In genomic region chr17:83099570-83100181, GRCh38 we compare ENCODE assay signal across 9 cellular contexts. TPM values are rescaled to one million over a fixed set of nuclear protein-coding genes. Genes with fewer than 3 reads are reported as not detected.
DNase-seq lines count a peak whose midpoint lies in the region; ATAC-seq and TF ChIP-seq lines count a peak whose summit lies in the region.
"Had no signal": no experiment of that assay in that cellular context is flagged by ENCODE, and none has a peak within 500 bp of the region (broad histone marks: within the 10 kb centered on the region; RNA-seq: fewer than 3 reads in every experiment).

No MANE protein-coding gene starts in this region.

- DNase-seq in GM03348 (ENCODE audit: low spot score) (peak; percentile 85), RWPE1 (ENCODE audit: low spot score) (no peak), right cardiac atrium (peak; percentile 69 to 89 (median 85)), smooth muscle cell (lab: John Stamatoyannopoulos, UW; ENCODE audit: unreplicated experiment) (no peak), 8988T (no peak), NCI-H526 treated with DMSO at 0.1 percent for 48 hours (lab: John Stamatoyannopoulos, UW) (no peak)
- DNase-seq: spleen had no signal

- H3K79me2 ChIP-seq in smooth muscle cell (ENCODE audit: low read depth): no peaks in the 10 kb centered on the region

- CTCF ChIA-PET in RWPE1 (lab: Yijun Ruan, JAX): no interaction called here

- H3K4me2 ChIP-seq in smooth muscle cell: peak overlapping the region; percentile 76

- H3K27me3 ChIP-seq in right cardiac atrium (ENCODE audit: control insufficient read depth, insufficient read depth) (no peaks in the 10 kb centered on the region), smooth muscle cell (ENCODE audit: low read depth) (no peaks in the 10 kb centered on the region)

- 5% methylated on average over 34 of the region's 34 CpGs for WGBS in right cardiac atrium
- 32% methylated on average over 27 of the region's 34 CpGs for WGBS in smooth muscle cell (ENCODE audit: low lambda C conversion rate)

- H3K4me3 ChIP-seq in right cardiac atrium (ENCODE audit: low read length) (no peak overlapping the region), smooth muscle cell (peak overlapping the region; percentile 23)

- H4K20me1 ChIP-seq in smooth muscle cell (ENCODE audit: low read depth): peaks cover 32% of the 10 kb centered on the region

- H3K9me3 ChIP-seq in right cardiac atrium (ENCODE audit: control insufficient read depth, low read length) (no peaks in the 10 kb centered on the region), smooth muscle cell (replicated peaks; ENCODE audit: low read depth) (no peaks in the 10 kb centered on the region)
- H3K9me3 ChIP-seq: spleen had no signal

- no peaks in the 10 kb centered on the region for H3F3A ChIP-seq in smooth muscle cell (ENCODE audit: low read depth)

- H3K27ac ChIP-seq in RWPE1: peak overlapping the region; percentile 50
- no peak overlapping the region for H3K27ac ChIP-seq in right cardiac atrium (ENCODE audit: low read length)
- H3K27ac ChIP-seq in smooth muscle cell (ENCODE audit: low read depth): peak overlapping the region; percentile 24

- H3K9ac ChIP-seq in smooth muscle cell (ENCODE audit: low read depth): no peak overlapping the region

- H2AFZ ChIP-seq in smooth muscle cell (ENCODE audit: low read depth): no peak overlapping the region

- H3K4me1 ChIP-seq in right cardiac atrium (ENCODE audit: control insufficient read depth, insufficient read depth, low read length) (peaks cover 7% of the 10 kb centered on the region), smooth muscle cell (ENCODE audit: low read depth) (peaks cover 18% of the 10 kb centered on the region)

- intact Hi-C loops in right cardiac atrium (cut with DNase I): no loop called here

- ATAC-seq in right cardiac atrium (peak; percentile 15 to 24), GM21619 (IDR thresholded peaks at IDR 0.05; ENCODE audit: unreplicated experiment) (no peak), HG02981 (IDR thresholded peaks at IDR 0.05; ENCODE audit: unreplicated experiment) (no peak)

- no peak for TF ChIP-seq CTCF in RWPE1 (conservative IDR thresholded peaks at IDR 0.05; ENCODE audit: low read depth)
- no peak for TF ChIP-seq CTCF in smooth muscle cell (IDR thresholded peaks at IDR 0.05; ENCODE audit: borderline replicate concordance, insufficient read depth, poor library complexity, severe bottlenecking)

- POLR2A ChIA-PET in RWPE1 (lab: Yijun Ruan, JAX; ENCODE audit: low non-redundant PET): no interaction called here

- no peaks in the 10 kb centered on the region for H3K36me3 ChIP-seq in smooth muscle cell (ENCODE audit: low read depth)

RNA-seq across cellular contexts. Expression of gene METRNL, which starts 20.3 kb away (rescaled TPM):
- total RNA-seq in right cardiac atrium (10 to 100 TPM; 57.3 to 77.1 (median 70.9) TPM), smooth muscle cell (48.3 and 55.6 TPM in 2 replicates)
- polyA plus RNA-seq in right cardiac atrium (67.9 TPM), smooth muscle cell (98.1 and 101 TPM in 2 replicates)

Comparison
In these comparisons a context has a peak if more than half of its experiments do, and no peak if none do; other contexts are left out.
1. DNase-seq: peak in GM03348 (single experiment) and right cardiac atrium (3 of 3); none in RWPE1 (single experiment), smooth muscle cell (single experiment), 8988T (single experiment) and NCI-H526 treated with DMSO at 0.1 percent for 48 hours (single experiment).
2. ATAC-seq: peak in right cardiac atrium (2 of 2); none in GM21619 (single experiment) and HG02981 (single experiment).